15 cellular contexts compared by ENCODE assay signal in the genomic region with DNA sequence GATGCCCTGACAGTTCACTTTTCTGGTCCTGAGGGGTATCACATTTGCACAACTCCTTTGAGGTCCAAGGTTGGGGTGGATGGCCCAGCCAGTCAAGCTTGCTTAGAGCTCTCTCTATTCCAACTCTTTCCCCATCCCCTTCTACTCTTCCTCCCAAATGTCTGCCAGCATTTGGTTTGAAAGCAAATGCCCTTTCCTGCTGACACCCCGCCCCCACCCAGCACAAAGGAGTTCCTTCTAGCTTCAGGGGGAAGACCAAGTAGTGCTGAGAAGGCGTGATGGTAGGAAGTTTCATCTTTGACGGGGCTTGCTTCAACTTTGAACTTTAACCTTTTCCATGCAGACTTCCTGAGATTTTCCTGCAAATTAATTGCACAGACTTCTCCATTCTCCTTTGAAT.
DNase-seq lines count a peak whose midpoint lies in the region; ATAC-seq and TF ChIP-seq lines count a peak whose summit lies in the region.
"Had no signal": no experiment of that assay in that cellular context is flagged by ENCODE, and none has a peak within 500 bp of the region (broad histone marks: within the 10 kb centered on the region; RNA-seq: fewer than 3 reads in every experiment).

No MANE protein-coding gene starts in this region.

- H3K4me1 Mint-ChIP-seq in MCF 10A (ENCODE audit: insufficient read depth, unreplicated experiment), result peaks cover 35% of the 10 kb centered on the region
- peaks cover 3 to 6% of the 10 kb centered on the region in 2 donors for H3K4me1 Mint-ChIP-seq in stimulated activated naive B cell treated with anti-CD40 and anti-IgM and Interleukin-4, amounts not matched to agents 10 μg/mL and 1 μg/mL and 100 μg/mL, for 72 hours
- H3K4me1 Mint-ChIP-seq: naive B cell had no signal

- no peak for TF ChIP-seq RAD21 in SK-N-SH (IDR thresholded peaks at IDR 0.05; ENCODE audit: low read length)

- DNase-seq in SK-N-SH, result no peak
- DNase-seq in MCF 10A (ENCODE audit: unreplicated experiment), result no peak
- peak; percentile 15 for DNase-seq in left lobe of liver (ENCODE audit: low spot score)
- DNase-seq in stimulated activated naive B cell treated with anti-CD40 and anti-IgM and Interleukin-4, amounts not matched to agents 10 μg/mL and 1 μg/mL and 100 μg/mL, for 72 hours, result no peak
- no peak for DNase-seq in NCI-H2171 treated with DMSO at 0.1 percent for 48 hours (lab: John Stamatoyannopoulos, UW)
- DNase-seq in activated CD4-positive, alpha-beta T cell treated with anti-CD3 and anti-CD28 coated beads, Interleukin-2, amount 50 U/mL, for 4 hours, result no peak
- DNase-seq: CD4-positive, alpha-beta memory T cell; KBM-7; naive B cell; NCI-H1105 treated with DMSO at 0.1 percent for 48 hours; NCI-H2227 treated with DMSO at 0.1 percent for 48 hours; stimulated activated naive CD4-positive, alpha-beta T cell had no signal

- peak overlapping the region; percentile 65 for H3K4me3 Mint-ChIP-seq in MCF 10A (ENCODE audit: unreplicated experiment)
- no peak overlapping the region for H3K4me3 Mint-ChIP-seq in stimulated activated naive B cell treated with anti-CD40 and anti-IgM and Interleukin-4, amounts not matched to agents 10 μg/mL and 1 μg/mL and 100 μg/mL, for 72 hours
- H3K4me3 Mint-ChIP-seq: CD4-positive, alpha-beta memory T cell had no signal

- no peak overlapping the region for H3K4me3 ChIP-seq in SK-N-SH (ENCODE audit: low read depth in 2 of 2, low read length in 1 of 2)

- peaks cover 11% of the 10 kb centered on the region for H3K36me3 Mint-ChIP-seq in MCF 10A (ENCODE audit: insufficient read depth, unreplicated experiment)
- H3K36me3 Mint-ChIP-seq in stimulated activated naive B cell treated with anti-CD40 and anti-IgM and Interleukin-4, amounts not matched to agents 10 μg/mL and 1 μg/mL and 100 μg/mL, for 72 hours, result peaks cover 26 to 59% of the 10 kb centered on the region in 2 donors

- 89% methylated on average over 3 of the region's 3 CpGs for WGBS in SK-N-SH (ENCODE audit: low lambda C conversion rate)

- no peak overlapping the region for H2AFZ ChIP-seq in SK-N-SH (ENCODE audit: low read depth)

- H3K9ac ChIP-seq in SK-N-SH, result no peak overlapping the region

- peaks cover 2 to 18% of the 10 kb centered on the region in 2 experiments; a peak in 3 of 4 replicates for H3K4me1 ChIP-seq in SK-N-SH (ENCODE audit: control insufficient read depth in 1 of 2, insufficient read depth in 2 of 2, low read depth in 1 of 2, low read length in 1 of 2)

- intact Hi-C loops in MCF 10A (cut with micrococcal nuclease), result loop anchor here (2.0 to 5.0 kb wide), 2 partner anchors 102 to 140 kb away; a partner anchor contains a TSS

- BruUV-seq in MCF 10A (replicated peaks; lab: Mats Ljungman, UMichigan), result no TSS peak

- no peaks in the 10 kb centered on the region for H3K9me3 ChIP-seq in SK-N-SH

- POLR2A ChIA-PET in SK-N-SH (lab: Yijun Ruan, JAX) (no interaction called here), MCF 10A (lab: Yijun Ruan, JAX) (interaction anchor here (0.7 to 3.5 kb wide), 7 partner anchors 26 to 623 kb away, joined by 3 to 11 read pairs (median 6); a partner anchor contains a TSS)

- no peaks in the 10 kb centered on the region for H3K79me2 ChIP-seq in SK-N-SH (ENCODE audit: insufficient read depth)

- no peaks in the 10 kb centered on the region for H3K27me3 ChIP-seq in SK-N-SH (ENCODE audit: insufficient read depth)

- TF ChIP-seq CTCF in SK-N-SH (IDR thresholded peaks at IDR 0.05) (no peak), MCF 10A (IDR thresholded peaks at IDR 0.05; ENCODE audit: unreplicated experiment) (no peak)

- no peaks in the 10 kb centered on the region for H3K27me3 Mint-ChIP-seq in MCF 10A (ENCODE audit: insufficient read depth, unreplicated experiment)
- no peaks in the 10 kb centered on the region for H3K27me3 Mint-ChIP-seq in stimulated activated naive B cell treated with anti-CD40 and anti-IgM and Interleukin-4, amounts not matched to agents 10 μg/mL and 1 μg/mL and 100 μg/mL, for 72 hours
- H3K27me3 Mint-ChIP-seq: CD4-positive, alpha-beta memory T cell; naive B cell had no signal

- H3F3A ChIP-seq in SK-N-SH (replicated peaks; ENCODE audit: insufficient read depth), result peaks cover 23% of the 10 kb centered on the region

- no peaks in the 10 kb centered on the region for H3K36me3 ChIP-seq in SK-N-SH (replicated peaks in 1 of 2; ENCODE audit: control insufficient read depth in 1 of 2, insufficient read depth in 2 of 2, low read length in 1 of 2)

- no peaks in the 10 kb centered on the region for H4K20me1 ChIP-seq in SK-N-SH (ENCODE audit: insufficient read depth)

- peak overlapping the region; percentile 66 to 70; a peak in 3 of 4 replicates for H3K27ac ChIP-seq in SK-N-SH (ENCODE audit: low read depth in 2 of 2, low read length in 1 of 2)

- no peaks in the 10 kb centered on the region for H3K9me2 ChIP-seq in SK-N-SH

- peaks cover 7% of the 10 kb centered on the region for H3K9me3 Mint-ChIP-seq in MCF 10A (ENCODE audit: unreplicated experiment)
- H3K9me3 Mint-ChIP-seq in stimulated activated naive B cell treated with anti-CD40 and anti-IgM and Interleukin-4, amounts not matched to agents 10 μg/mL and 1 μg/mL and 100 μg/mL, for 72 hours, result no peaks in the 10 kb centered on the region
- H3K9me3 Mint-ChIP-seq: activated naive CD4-positive, alpha-beta T cell treated with anti-CD3 and anti-CD28 coated beads, Interleukin-2, amount 50 U/mL, for 72 hours; CD4-positive, alpha-beta memory T cell; naive B cell had no signal

- CTCF ChIA-PET in SK-N-SH (lab: Yijun Ruan, JAX), result no interaction called here
- CTCF ChIA-PET in MCF 10A (lab: Yijun Ruan, JAX), result no interaction called here

- H3K4me2 ChIP-seq in SK-N-SH, result peak overlapping the region; percentile 75

- ATAC-seq in SK-N-SH treated with all-trans-retinoic acid at 6 μM for 48 hours, result no peak
- no peak for ATAC-seq in left lobe of liver
- ATAC-seq in stimulated activated naive B cell treated with anti-CD40 and anti-IgM and Interleukin-4, amounts not matched to agents 10 μg/mL and 1 μg/mL and 100 μg/mL, for 72 hours (replicated peaks), result no peak
- no peak for ATAC-seq in HG02973 (IDR thresholded peaks at IDR 0.05; ENCODE audit: unreplicated experiment)
- ATAC-seq: activated naive CD4-positive, alpha-beta T cell treated with anti-CD3 and anti-CD28 coated beads, Interleukin-2, amount 50 U/mL, for 72 hours had no signal

- H3K27ac Mint-ChIP-seq in MCF 10A (ENCODE audit: low read depth, unreplicated experiment), result peak overlapping the region; percentile 87
- H3K27ac Mint-ChIP-seq in stimulated activated naive B cell treated with anti-CD40 and anti-IgM and Interleukin-4, amounts not matched to agents 10 μg/mL and 1 μg/mL and 100 μg/mL, for 72 hours, result peak overlapping the region; percentile 26
- H3K27ac Mint-ChIP-seq: activated naive CD4-positive, alpha-beta T cell treated with anti-CD3 and anti-CD28 coated beads, Interleukin-2, amount 50 U/mL, for 72 hours had no signal

- no peak for TF ChIP-seq EP300 in SK-N-SH (IDR thresholded peaks at IDR 0.05; ENCODE audit: borderline replicate concordance in 1 of 2, low read depth in 1 of 2, low read length in 1 of 2)

TF ChIP-seq in SK-N-SH, 30 proteins besides CTCF, POLR2A, EP300 and RAD21 (continues in another document):
- TF ChIP-seq RCOR1 (IDR thresholded peaks at IDR 0.05; ENCODE audit: low read length) (no peak), YY1 (IDR thresholded peaks at IDR 0.05; ENCODE audit: low read depth) (no peak), TAF1 (IDR thresholded peaks at IDR 0.05; ENCODE audit: borderline replicate concordance, low read depth, low read length) (no peak), GABPA (IDR thresholded peaks at IDR 0.05; ENCODE audit: low read depth) (no peak), SMC3 (IDR thresholded peaks at IDR 0.05; ENCODE audit: low read depth, low read length) (no peak), EZH2phosphoT487 (IDR thresholded peaks at IDR 0.05; ENCODE audit: borderline replicate concordance, low read depth) (no peak), MEF2A (IDR thresholded peaks at IDR 0.05; ENCODE audit: borderline replicate concordance, low read depth) (no peak), FOXJ3 (CRISPR knock-in tag; IDR thresholded peaks at IDR 0.05) (no peak), FOSL2 (IDR thresholded peaks at IDR 0.05; ENCODE audit: borderline replicate concordance, low read depth) (no peak)
- TF ChIP-seq, protein P1, sequence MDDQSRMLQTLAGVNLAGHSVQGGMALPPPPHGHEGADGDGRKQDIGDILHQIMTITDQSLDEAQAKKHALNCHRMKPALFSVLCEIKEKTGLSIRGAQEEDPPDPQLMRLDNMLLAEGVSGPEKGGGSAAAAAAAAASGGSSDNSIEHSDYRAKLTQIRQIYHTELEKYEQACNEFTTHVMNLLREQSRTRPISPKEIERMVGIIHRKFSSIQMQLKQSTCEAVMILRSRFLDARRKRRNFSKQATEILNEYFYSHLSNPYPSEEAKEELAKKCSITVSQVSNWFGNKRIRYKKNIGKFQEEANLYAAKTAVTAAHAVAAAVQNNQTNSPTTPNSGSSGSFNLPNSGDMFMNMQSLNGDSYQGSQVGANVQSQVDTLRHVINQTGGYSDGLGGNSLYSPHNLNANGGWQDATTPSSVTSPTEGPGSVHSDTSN (IDR thresholded peaks at IDR 0.05), result no peak

TF ChIP-seq in SK-N-SH treated with all-trans-retinoic acid at 6 μM for 48 hours, 23 proteins besides CTCF, POLR2A, EP300 and RAD21:
- TF ChIP-seq, protein P2, sequence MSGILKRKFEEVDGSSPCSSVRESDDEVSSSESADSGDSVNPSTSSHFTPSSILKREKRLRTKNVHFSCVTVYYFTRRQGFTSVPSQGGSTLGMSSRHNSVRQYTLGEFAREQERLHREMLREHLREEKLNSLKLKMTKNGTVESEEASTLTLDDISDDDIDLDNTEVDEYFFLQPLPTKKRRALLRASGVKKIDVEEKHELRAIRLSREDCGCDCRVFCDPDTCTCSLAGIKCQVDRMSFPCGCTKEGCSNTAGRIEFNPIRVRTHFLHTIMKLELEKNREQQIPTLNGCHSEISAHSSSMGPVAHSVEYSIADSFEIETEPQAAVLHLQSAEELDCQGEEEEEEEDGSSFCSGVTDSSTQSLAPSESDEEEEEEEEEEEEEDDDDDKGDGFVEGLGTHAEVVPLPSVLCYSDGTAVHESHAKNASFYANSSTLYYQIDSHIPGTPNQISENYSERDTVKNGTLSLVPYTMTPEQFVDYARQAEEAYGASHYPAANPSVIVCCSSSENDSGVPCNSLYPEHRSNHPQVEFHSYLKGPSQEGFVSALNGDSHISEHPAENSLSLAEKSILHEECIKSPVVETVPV (CRISPR knock-in tag; IDR thresholded peaks at IDR 0.05), result no peak
- TF ChIP-seq ZC3H10 (CRISPR knock-in tag; IDR thresholded peaks at IDR 0.05), result no peak
- TF ChIP-seq ZFP30 (CRISPR knock-in tag; IDR thresholded peaks at IDR 0.05), result no peak
- no peak for TF ChIP-seq ZFP3 (CRISPR knock-in tag; IDR thresholded peaks at IDR 0.05)
